In genomic region chr7:43559939-43560335, GRCh38 we compare ENCODE assay signal across 23 cellular contexts.
"Had no signal": no experiment of that assay in that cellular context is flagged by ENCODE, and none has a peak within 500 bp of the region (broad histone marks: within the 10 kb centered on the region; RNA-seq: fewer than 3 reads in every experiment).

No MANE protein-coding gene starts in this region.

- H3K4me3 Mint-ChIP-seq: dendritic cell treated with granulocyte-macrophage colony-stimulating factor and Interleukin-4, amounts not matched to agents 40 ng/mL and 50 ng/mL, for 4 days; effector memory CD8-positive, alpha-beta T cell; endodermal cell had no signal

- H3K9me3 ChIP-seq: colonic mucosa, esophagus muscularis mucosa, esophagus squamous epithelium, gastrocnemius medialis, gastroesophageal sphincter, heart left ventricle, heart right ventricle had no signal

- H3K4me1 ChIP-seq: colonic mucosa, esophagus muscularis mucosa, esophagus squamous epithelium, gastrocnemius medialis, gastroesophageal sphincter, heart right ventricle had no signal

- H3K36me3 ChIP-seq: colonic mucosa, esophagus muscularis mucosa, esophagus squamous epithelium, gastrocnemius medialis, gastroesophageal sphincter, heart left ventricle, heart right ventricle had no signal

- H3K27ac Mint-ChIP-seq: dendritic cell treated with granulocyte-macrophage colony-stimulating factor and Interleukin-4, amounts not matched to agents 40 ng/mL and 50 ng/mL, for 4 days; effector memory CD8-positive, alpha-beta T cell; endodermal cell had no signal

- H3K9me3 Mint-ChIP-seq: dendritic cell treated with granulocyte-macrophage colony-stimulating factor and Interleukin-4, amounts not matched to agents 40 ng/mL and 50 ng/mL, for 4 days; effector memory CD8-positive, alpha-beta T cell; endodermal cell had no signal

- DNase-seq: colonic mucosa; cortex of kidney; dermis blood vessel endothelial cell; dorsolateral prefrontal cortex; effector CD4-positive, alpha-beta T cell; effector CD8-positive, alpha-beta T cell; effector memory CD4-positive, alpha-beta T cell; effector memory CD8-positive, alpha-beta T cell; endodermal cell; erythroblast; esophagus squamous epithelium; foreskin fibroblast; foreskin keratinocyte; foreskin melanocyte; gastrocnemius medialis; glutamatergic neuron; head of caudate nucleus; heart left ventricle; heart right ventricle had no signal

- H3K4me3 ChIP-seq: colonic mucosa, coronary artery, dorsolateral prefrontal cortex, esophagus muscularis mucosa, esophagus squamous epithelium, gastrocnemius medialis, gastroesophageal sphincter, heart left ventricle, heart right ventricle had no signal

- H3K27ac ChIP-seq: colonic mucosa, coronary artery, dorsolateral prefrontal cortex, esophagus muscularis mucosa, esophagus squamous epithelium, foreskin keratinocyte, gastrocnemius medialis, gastroesophageal sphincter, heart left ventricle, heart right ventricle had no signal

- H3K27me3 ChIP-seq: colonic mucosa, esophagus muscularis mucosa, foreskin keratinocyte, gastrocnemius medialis had no signal
